In genomic region chr10:102876747-102877153, GRCh38 we compare ENCODE assay signal across 1 cellular context.
TF ChIP-seq lines count a peak whose summit lies in the region.

No MANE protein-coding gene starts in this region.

TF ChIP-seq in HepG2, 621 proteins besides CTCF, POLR2A, EP300 and RAD21 (continued from another document and continues in another):
- TF ChIP-seq KLF6 (CRISPR knock-in tag; IDR thresholded peaks at IDR 0.05) (no peak), JUND (CRISPR knock-in tag; IDR thresholded peaks at IDR 0.05) (no peak), ZNF234 (CRISPR knock-in tag; conservative IDR thresholded peaks at IDR 0.05) (no peak), LCORL (IDR thresholded peaks at IDR 0.05) (peak; percentile 40; the same call in 1 of the 2 replicates), LCORL (CRISPR knock-in tag; IDR thresholded peaks at IDR 0.05) (no peak), ZKSCAN8 (CRISPR knock-in tag; IDR thresholded peaks at IDR 0.05; ENCODE audit: borderline replicate concordance) (no peak), NFIC (IDR thresholded peaks at IDR 0.05; ENCODE audit: low read length) (peak; percentile 44; the same call in 1 of the 2 replicates), ONECUT2 (CRISPR knock-in tag; IDR thresholded peaks at IDR 0.05) (peak; percentile 91), KAT2B (IDR thresholded peaks at IDR 0.05; ENCODE audit: borderline replicate concordance, low read depth, low read length) (peak; percentile 95), ZNF572 (CRISPR knock-in tag; IDR thresholded peaks at IDR 0.05) (no peak), UBTF (CRISPR knock-in tag; IDR thresholded peaks at IDR 0.05) (no peak), PBX2 (CRISPR knock-in tag; IDR thresholded peaks at IDR 0.05) (no peak), REST (IDR thresholded peaks at IDR 0.05; ENCODE audit: borderline replicate concordance in 1 of 2, low read depth in 1 of 2, low read length in 2 of 2) (no peak), PCBP1 (IDR thresholded peaks at IDR 0.05; ENCODE audit: borderline replicate concordance, low read depth, low read length) (no peak), PRDM4 (CRISPR knock-in tag; IDR thresholded peaks at IDR 0.05; ENCODE audit: borderline replicate concordance) (no peak), HNF4G (IDR thresholded peaks at IDR 0.05; ENCODE audit: borderline replicate concordance, low read depth, low read length) (0 out of 2 replicates have a peak, but pooled peaks have one; percentile 21), HNF4G (CRISPR knock-in tag; IDR thresholded peaks at IDR 0.05; ENCODE audit: borderline replicate concordance, low read depth) (no peak), REXO4 (CRISPR knock-in tag; IDR thresholded peaks at IDR 0.05; ENCODE audit: borderline replicate concordance) (no peak), ZNF879 (CRISPR knock-in tag; IDR thresholded peaks at IDR 0.05) (no peak), SNRNP70 (IDR thresholded peaks at IDR 0.05; ENCODE audit: low read depth, low read length) (no peak), ZNF773 (CRISPR knock-in tag; IDR thresholded peaks at IDR 0.05; ENCODE audit: borderline replicate concordance) (no peak), KDM6A (CRISPR knock-in tag; IDR thresholded peaks at IDR 0.05; ENCODE audit: low read depth) (no peak), ZNF747 (CRISPR knock-in tag; IDR thresholded peaks at IDR 0.05; ENCODE audit: borderline replicate concordance) (no peak), ARID3A (IDR thresholded peaks at IDR 0.05; ENCODE audit: low read depth, low read length) (peak; percentile 57; the same call in 1 of the 2 replicates), ZNF784 (CRISPR knock-in tag; IDR thresholded peaks at IDR 0.05; ENCODE audit: borderline replicate concordance) (no peak), PHF20 (CRISPR knock-in tag; IDR thresholded peaks at IDR 0.05) (no peak), ZNF138 (CRISPR knock-in tag; IDR thresholded peaks at IDR 0.05; ENCODE audit: low read depth) (no peak), TARDBP (CRISPR knock-in tag; IDR thresholded peaks at IDR 0.05) (no peak), ZNF781 (CRISPR knock-in tag; IDR thresholded peaks at IDR 0.05; ENCODE audit: borderline replicate concordance, not compliant biosample characterization) (no peak), ZKSCAN1 (IDR thresholded peaks at IDR 0.05; ENCODE audit: low read length) (no peak), NRL (CRISPR knock-in tag; IDR thresholded peaks at IDR 0.05; ENCODE audit: borderline replicate concordance) (no peak), FOXK1 (CRISPR knock-in tag; IDR thresholded peaks at IDR 0.05; ENCODE audit: borderline replicate concordance, low read depth) (no peak), ARNT (IDR thresholded peaks at IDR 0.05) (no peak), RELA (CRISPR knock-in tag; IDR thresholded peaks at IDR 0.05) (no peak), ARID5B (CRISPR knock-in tag; IDR thresholded peaks at IDR 0.05) (0 out of 2 replicates have a peak, but pooled peaks have one; percentile 36), ZBTB37 (CRISPR knock-in tag; IDR thresholded peaks at IDR 0.05) (no peak), ZNF292 (CRISPR knock-in tag; IDR thresholded peaks at IDR 0.05; ENCODE audit: borderline replicate concordance, low read depth) (no peak), CAMTA2 (CRISPR knock-in tag; IDR thresholded peaks at IDR 0.05; ENCODE audit: borderline replicate concordance) (no peak), HDAC1 (CRISPR knock-in tag; IDR thresholded peaks at IDR 0.05) (peak; percentile 43; the same call in 1 of the 2 replicates), ZNF792 (CRISPR knock-in tag; IDR thresholded peaks at IDR 0.05) (no peak), ZNF136 (CRISPR knock-in tag; IDR thresholded peaks at IDR 0.05; ENCODE audit: low read depth) (no peak), SMARCE1 (IDR thresholded peaks at IDR 0.05; ENCODE audit: borderline replicate concordance) (no peak), ZNF776 (CRISPR knock-in tag; IDR thresholded peaks at IDR 0.05) (no peak), ZNF598 (CRISPR knock-in tag; IDR thresholded peaks at IDR 0.05; ENCODE audit: borderline replicate concordance) (no peak)
